In genomic region chrX:43702660-43703059, GRCh38 we compare ENCODE assay signal across 15 cellular contexts. TPM values are rescaled to one million over a fixed set of nuclear protein-coding genes. Genes with fewer than 3 reads are reported as not detected.
A peak's percentile ranks its signal among the peaks of the same experiment; 100 is the strongest.
DNase-seq lines count a peak whose midpoint lies in the region; ATAC-seq and TF ChIP-seq lines count a peak whose summit lies in the region.
"Had no signal": no experiment of that assay in that cellular context is flagged by ENCODE, and none has a peak within 500 bp of the region (broad histone marks: within the 10 kb centered on the region; RNA-seq: fewer than 3 reads in every experiment).

No MANE protein-coding gene starts in this region.

- H3K4me2 ChIP-seq in PC-3 (ENCODE audit: low read length) (peak overlapping the region; percentile 55), GM23248 (ENCODE audit: unreplicated experiment) (no peak overlapping the region)

- 38% methylated on average over 2 of the region's 2 CpGs for WGBS in right lobe of liver (ENCODE audit: insufficient coverage, low coverage, low lambda C conversion rate, missing lambda C conversion rate)
- 22 to 45% (median 32%) methylated on average over 2 of the region's 2 CpGs for WGBS in stomach, 5 donors
- 90 to 92% methylated on average over 2 of the region's 2 CpGs for WGBS in GM23248 (ENCODE audit: low coverage in 1 of 2, low lambda C conversion rate in 2 of 2, missing lambda C conversion rate in 2 of 2), 2 experiments

- H3K27ac ChIP-seq in PC-3 (ENCODE audit: low read length) (peak overlapping the region; percentile 41), duodenal mucosa (ENCODE audit: low read depth, low read length) (peak overlapping the region; percentile 20), right lobe of liver (peak overlapping the region; percentile 59 to 74 (median 68)), stomach (peak overlapping the region in 4 of 5 donors; percentile 49 to 61 (median 56)), GM23248 (no peak overlapping the region)

- H3K27me3 ChIP-seq in PC-3 (ENCODE audit: low read length) (no peaks in the 10 kb centered on the region), duodenal mucosa (ENCODE audit: control insufficient read depth in 1 of 2, insufficient read depth in 2 of 2, low read length in 2 of 2) (no peaks in the 10 kb centered on the region), right lobe of liver (no peaks in the 10 kb centered on the region), stomach (no peaks in the 10 kb centered on the region), GM23248 (replicated peaks; ENCODE audit: insufficient read depth) (no peaks in the 10 kb centered on the region)

- BruUV-seq in PC-3 (replicated peaks; lab: Mats Ljungman, UMichigan): no TSS peak

- H2AFZ ChIP-seq in PC-3 (ENCODE audit: low read length): no peak overlapping the region
- no peak overlapping the region for H2AFZ ChIP-seq in GM23248

- ATAC-seq in PC-3: no peak
- peak; percentile 58 to 69 (median 64) for ATAC-seq in right lobe of liver
- ATAC-seq in GM21723 (IDR thresholded peaks at IDR 0.05; ENCODE audit: unreplicated experiment): no peak
- ATAC-seq: activated CD4-positive, CD25-positive, alpha-beta regulatory T cell treated with anti-CD3 and anti-CD28 coated beads, Interleukin-2, amount 50 U/mL, for 24 hours; activated CD8-positive, alpha-beta memory T cell treated with anti-CD3 and anti-CD28 coated beads, Interleukin-2, amount 10 ng/mL, durations not matched to agents 7 days and 5 days had no signal

- TF ChIP-seq POLR2A in right lobe of liver (IDR thresholded peaks at IDR 0.05) (no peak), stomach (IDR thresholded peaks at IDR 0.05) (no peak)

- TF ChIP-seq EP300 in stomach (IDR thresholded peaks at IDR 0.05): no peak

- CTCF ChIA-PET in PC-3 (lab: Charles Lee): no interaction called here

- H3K4me1 ChIP-seq in PC-3 (ENCODE audit: insufficient read depth, low read length) (peaks cover 35% of the 10 kb centered on the region), duodenal mucosa (ENCODE audit: control insufficient read depth in 1 of 2, insufficient read depth in 2 of 2, low read length in 2 of 2) (peaks cover 14 to 42% of the 10 kb centered on the region in 2 donors), right lobe of liver (peaks cover 0 to 39% (median 4%) of the 10 kb centered on the region in 4 donors), stomach (peaks cover 0 to 43% (median 28%) of the 10 kb centered on the region in 4 donors), GM23248 (ENCODE audit: insufficient read depth) (peaks cover 4% of the 10 kb centered on the region; the same call in 1 of the 2 replicates)
- H3K4me1 ChIP-seq: HAP-1 had no signal

- H3K4me3 ChIP-seq in PC-3 (ENCODE audit: low read length): no peak overlapping the region
- peak overlapping the region in 1 of 2 donors; percentile 22 for H3K4me3 ChIP-seq in duodenal mucosa (ENCODE audit: low read depth in 1 of 2, low read length in 2 of 2)
- H3K4me3 ChIP-seq in right lobe of liver: no peak overlapping the region
- H3K4me3 ChIP-seq in stomach: no peak overlapping the region
- no peak overlapping the region for H3K4me3 ChIP-seq in GM23248
- H3K4me3 ChIP-seq: HAP-1 had no signal

- H3K36me3 ChIP-seq in PC-3 (ENCODE audit: low read depth, low read length) (no peaks in the 10 kb centered on the region), duodenal mucosa (ENCODE audit: control insufficient read depth in 1 of 2, insufficient read depth in 2 of 2, low read length in 2 of 2) (no peaks in the 10 kb centered on the region), right lobe of liver (no peaks in the 10 kb centered on the region), stomach (no peaks in the 10 kb centered on the region), GM23248 (ENCODE audit: low read depth) (no peaks in the 10 kb centered on the region)
- H3K36me3 ChIP-seq: HAP-1 had no signal

- DNase-seq in PC-3 (no peak), right lobe of liver (no peak), stomach (no peak), head of caudate nucleus (no peak), KBM-7 (no peak), GM23248 (no peak)
- DNase-seq: activated CD8-positive, alpha-beta memory T cell treated with anti-CD3 and anti-CD28 coated beads, Interleukin-2, amount 10 ng/mL, durations not matched to agents 7 days and 5 days; activated gamma-delta T cell treated with Interleukin-2 at 50 U/mL for 16 hours; Calu3; GF-D8; RPMI8226 had no signal

- H3K79me2 ChIP-seq in PC-3 (ENCODE audit: low read length) (no peaks in the 10 kb centered on the region), GM23248 (ENCODE audit: insufficient read depth) (no peaks in the 10 kb centered on the region)

- H3K9ac ChIP-seq in PC-3 (ENCODE audit: low read length) (no peak overlapping the region), duodenal mucosa (ENCODE audit: low read depth in 1 of 2, low read length in 2 of 2) (no peak overlapping the region), GM23248 (no peak overlapping the region)

- H3K9me3 ChIP-seq in PC-3 (ENCODE audit: low read length) (no peaks in the 10 kb centered on the region), duodenal mucosa (ENCODE audit: control insufficient read depth in 1 of 2, low read length in 2 of 2) (no peaks in the 10 kb centered on the region), right lobe of liver (no peaks in the 10 kb centered on the region), stomach (no peaks in the 10 kb centered on the region), GM23248 (ENCODE audit: low read depth) (no peaks in the 10 kb centered on the region)
- H3K9me3 ChIP-seq: HAP-1 had no signal

- no peaks in the 10 kb centered on the region for H3K9me2 ChIP-seq in PC-3 (replicated peaks; ENCODE audit: low read length)
- H3K9me2 ChIP-seq in GM23248 (ENCODE audit: insufficient read depth): no peaks in the 10 kb centered on the region

- H4K20me1 ChIP-seq in PC-3 (ENCODE audit: low read length): no peaks in the 10 kb centered on the region
- no peaks in the 10 kb centered on the region for H4K20me1 ChIP-seq in GM23248 (ENCODE audit: insufficient read depth)

- POLR2A ChIA-PET in PC-3 (lab: Charles Lee; ENCODE audit: unreplicated experiment): no interaction called here

- intact Hi-C loops in PC-3 (cut with micrococcal nuclease) (no loop called here), right lobe of liver (cut with DNase I) (no loop called here), stomach (cut with DNase I; ENCODE audit: low total_unique reads) (no loop called here), head of caudate nucleus (cut with DNase I) (no loop called here)

- TF ChIP-seq CTCF in PC-3 (conservative IDR thresholded peaks at IDR 0.05; ENCODE audit: low read depth, low read length): no peak
- no peak for TF ChIP-seq CTCF in right lobe of liver (IDR thresholded peaks at IDR 0.05)
- TF ChIP-seq CTCF in stomach (IDR thresholded peaks at IDR 0.05): no peak

- no peaks in the 10 kb centered on the region for H3F3A ChIP-seq in PC-3 (ENCODE audit: low read length, unreplicated experiment)
- H3F3A ChIP-seq in GM23248 (ENCODE audit: insufficient read depth): no peaks in the 10 kb centered on the region

- in situ Hi-C loops in KBM-7 (cut with MboI; ENCODE audit: low pct_unique_long_range_greater_than_20kb, low sequenced_read_pairs): no loop called here
- in situ Hi-C loops in GM23248 (cut with MboI): no loop called here

RNA-seq across cellular contexts. Expression of gene MAOA, which starts 46.6 kb away (rescaled TPM):
- total RNA-seq in PC-3 (2014; rRNA removed) (6.3 and 7.4 TPM in 2 replicates), right lobe of liver (100 to 1,000 TPM in 3 of 6 experiments, 10 to 100 TPM in 3; 76.2 to 180 (median 109) TPM), stomach (100 to 1,000 TPM in 3 of 5 donors, 10 to 100 TPM in 2; 69.6 to 157 (median 109) TPM)
- polyA plus RNA-seq in stomach (10 to 100 TPM; 47.0 to 91.3 (median 63.3) TPM), GM23248 (2016; fragmentation: Nextera tagmentation; extraction: Ambion mirVana) (0.09 TPM in 1 of 2 replicates, not detected in the other)
- 0.76 TPM in 1 of 2 replicates, not detected in the other for total RNA-seq in GM23248 (2014; rRNA removed; shearing (Covaris generic))

Comparison
In these comparisons a context has a peak if more than half of its experiments do, and no peak if none do; other contexts are left out.
1. ATAC-seq: peak in right lobe of liver (4 of 4); none in PC-3 (single experiment) and GM21723 (single experiment).